8 cellular contexts compared by ENCODE assay signal in genomic region chr10:60820093-60820769, GRCh38. TPM values are rescaled to one million over a fixed set of nuclear protein-coding genes. Genes with fewer than 3 reads are reported as not detected.
DNase-seq lines count a peak whose midpoint lies in the region; ATAC-seq, FAIRE-seq and TF ChIP-seq lines count a peak whose summit lies in the region.

No MANE protein-coding gene starts in this region.

- DNase-seq in activated CD8-positive, alpha-beta T cell treated with anti-CD3 and anti-CD28 coated beads for 36 hours, result peak; percentile 5
- no peak for DNase-seq in activated CD8-positive, alpha-beta T cell treated with anti-CD3 and anti-CD28 coated beads, Interleukin-2, amount 10 ng/mL, durations not matched to agents 7 days and 5 days
- DNase-seq in bronchial epithelial cell (ENCODE audit: low read depth) (no peak), hepatic stellate cell (ENCODE audit: low spot score) (no peak), ascending aorta (ENCODE audit: low spot score in 2 of 2) (no peak), MCF 10A (ENCODE audit: unreplicated experiment) (no peak)

- no peaks in the 10 kb centered on the region for H3K27me3 Mint-ChIP-seq in activated CD8-positive, alpha-beta T cell treated with anti-CD3 and anti-CD28 coated beads for 36 hours
- H3K27me3 Mint-ChIP-seq in activated CD8-positive, alpha-beta T cell treated with anti-CD3 and anti-CD28 coated beads, Interleukin-2, amount 10 ng/mL, durations not matched to agents 7 days and 5 days (ENCODE audit: low read depth), result peaks cover 7% of the 10 kb centered on the region
- H3K27me3 Mint-ChIP-seq in MCF 10A (ENCODE audit: insufficient read depth, unreplicated experiment), result no peaks in the 10 kb centered on the region

- FAIRE-seq in bronchial epithelial cell (lab: Jason Lieb, UNC), result no peak

- H3K9me3 ChIP-seq in skeletal muscle tissue (ENCODE audit: control insufficient read depth in 3 of 3, low read length in 3 of 3), result no peaks in the 10 kb centered on the region
- H3K9me3 ChIP-seq in ascending aorta, result no peaks in the 10 kb centered on the region

- H3K27ac Mint-ChIP-seq in activated CD8-positive, alpha-beta T cell treated with anti-CD3 and anti-CD28 coated beads for 36 hours, result no peak overlapping the region
- no peak overlapping the region for H3K27ac Mint-ChIP-seq in activated CD8-positive, alpha-beta T cell treated with anti-CD3 and anti-CD28 coated beads, Interleukin-2, amount 10 ng/mL, durations not matched to agents 7 days and 5 days
- no peak overlapping the region for H3K27ac Mint-ChIP-seq in MCF 10A (ENCODE audit: low read depth, unreplicated experiment)

- H3K4me1 Mint-ChIP-seq in activated CD8-positive, alpha-beta T cell treated with anti-CD3 and anti-CD28 coated beads for 36 hours (ENCODE audit: low read depth), result no peaks in the 10 kb centered on the region
- peaks cover 11% of the 10 kb centered on the region for H3K4me1 Mint-ChIP-seq in activated CD8-positive, alpha-beta T cell treated with anti-CD3 and anti-CD28 coated beads, Interleukin-2, amount 10 ng/mL, durations not matched to agents 7 days and 5 days (ENCODE audit: low read depth)
- H3K4me1 Mint-ChIP-seq in MCF 10A (ENCODE audit: insufficient read depth, unreplicated experiment), result no peaks in the 10 kb centered on the region

- H3K4me1 ChIP-seq in skeletal muscle tissue (ENCODE audit: control insufficient read depth in 3 of 3, insufficient read depth in 3 of 3, low read length in 3 of 3) (peaks cover 16 to 24% (median 19%) of the 10 kb centered on the region in 3 donors), ascending aorta (peaks cover 0 to 4% of the 10 kb centered on the region in 2 donors)

- H3K36me3 ChIP-seq in bronchial epithelial cell (ENCODE audit: control insufficient read depth, insufficient read depth, low read length) (no peaks in the 10 kb centered on the region), skeletal muscle tissue (ENCODE audit: control insufficient read depth in 3 of 3, insufficient read depth in 3 of 3, low read length in 3 of 3) (no peaks in the 10 kb centered on the region), ascending aorta (no peaks in the 10 kb centered on the region)

- TF ChIP-seq CTCF in activated CD8-positive, alpha-beta T cell treated with anti-CD3 and anti-CD28 coated beads for 36 hours (IDR thresholded peaks at IDR 0.05), result no peak
- peak; percentile 17 for TF ChIP-seq CTCF in bronchial epithelial cell (IDR thresholded peaks at IDR 0.05; ENCODE audit: insufficient read depth, low read length, severe bottlenecking)
- peak in 1 of 3 experiments; percentile 24 for TF ChIP-seq CTCF in ascending aorta (IDR thresholded peaks at IDR 0.05)
- TF ChIP-seq CTCF in MCF 10A (IDR thresholded peaks at IDR 0.05; ENCODE audit: unreplicated experiment), result no peak

- H3K4me3 Mint-ChIP-seq in activated CD8-positive, alpha-beta T cell treated with anti-CD3 and anti-CD28 coated beads for 36 hours, result no peak overlapping the region
- H3K4me3 Mint-ChIP-seq in activated CD8-positive, alpha-beta T cell treated with anti-CD3 and anti-CD28 coated beads, Interleukin-2, amount 10 ng/mL, durations not matched to agents 7 days and 5 days, result no peak overlapping the region
- no peak overlapping the region for H3K4me3 Mint-ChIP-seq in MCF 10A (ENCODE audit: unreplicated experiment)

- no peaks in the 10 kb centered on the region for H3K9me3 Mint-ChIP-seq in activated CD8-positive, alpha-beta T cell treated with anti-CD3 and anti-CD28 coated beads for 36 hours
- no peaks in the 10 kb centered on the region for H3K9me3 Mint-ChIP-seq in activated CD8-positive, alpha-beta T cell treated with anti-CD3 and anti-CD28 coated beads, Interleukin-2, amount 10 ng/mL, durations not matched to agents 7 days and 5 days (ENCODE audit: insufficient read depth)
- H3K9me3 Mint-ChIP-seq in MCF 10A (ENCODE audit: unreplicated experiment), result no peaks in the 10 kb centered on the region

- ATAC-seq in activated CD8-positive, alpha-beta T cell treated with anti-CD3 and anti-CD28 coated beads for 36 hours, result no peak
- ATAC-seq in activated CD8-positive, alpha-beta T cell treated with anti-CD3 and anti-CD28 coated beads, Interleukin-2, amount 10 ng/mL, durations not matched to agents 7 days and 5 days, result no peak
- ATAC-seq in HG03108 (IDR thresholded peaks at IDR 0.05; ENCODE audit: unreplicated experiment), result peak; percentile 92

- peak overlapping the region in 1 of 3 donors; percentile 58 for H3K9ac ChIP-seq in skeletal muscle tissue (ENCODE audit: low read depth in 1 of 3, low read length in 3 of 3)

- no peak overlapping the region for H3K4me3 ChIP-seq in bronchial epithelial cell (ENCODE audit: low read depth, low read length)
- no peak overlapping the region for H3K4me3 ChIP-seq in skeletal muscle tissue (ENCODE audit: low read length in 3 of 3)
- H3K4me3 ChIP-seq in ascending aorta, result no peak overlapping the region

- POLR2A ChIA-PET in activated CD8-positive, alpha-beta T cell treated with anti-CD3 and anti-CD28 coated beads for 36 hours (lab: Charles Lee), result no interaction called here
- POLR2A ChIA-PET in activated CD8-positive, alpha-beta T cell treated with anti-CD3 and anti-CD28 coated beads, Interleukin-2, amount 10 ng/mL, durations not matched to agents 7 days and 5 days (lab: Charles Lee), result no interaction called here
- POLR2A ChIA-PET in MCF 10A (lab: Yijun Ruan, JAX), result interaction anchor here (0.6 to 0.9 kb wide), 3 partner anchors 17 to 311 kb away, joined by 3 to 4 read pairs (median 4); no protein-coding TSS in a partner anchor

- H3K36me3 Mint-ChIP-seq in activated CD8-positive, alpha-beta T cell treated with anti-CD3 and anti-CD28 coated beads for 36 hours (ENCODE audit: low read depth), result no peaks in the 10 kb centered on the region
- H3K36me3 Mint-ChIP-seq in activated CD8-positive, alpha-beta T cell treated with anti-CD3 and anti-CD28 coated beads, Interleukin-2, amount 10 ng/mL, durations not matched to agents 7 days and 5 days (ENCODE audit: low read depth), result no peaks in the 10 kb centered on the region
- no peaks in the 10 kb centered on the region for H3K36me3 Mint-ChIP-seq in MCF 10A (ENCODE audit: insufficient read depth, unreplicated experiment)

- CTCF ChIA-PET in activated CD8-positive, alpha-beta T cell treated with anti-CD3 and anti-CD28 coated beads for 36 hours (lab: Charles Lee), result interaction anchor here (0.7 to 1.7 kb wide), 4 partner anchors 9 to 1076 kb away, joined by 3 read pairs; no protein-coding TSS in a partner anchor
- CTCF ChIA-PET in activated CD8-positive, alpha-beta T cell treated with anti-CD3 and anti-CD28 coated beads, Interleukin-2, amount 10 ng/mL, durations not matched to agents 7 days and 5 days (lab: Charles Lee), result interaction anchor here (1.0 to 2.1 kb wide), 5 partner anchors 13 to 913 kb away, joined by 3 to 10 read pairs (median 6); no protein-coding TSS in a partner anchor
- CTCF ChIA-PET in MCF 10A (lab: Yijun Ruan, JAX), result interaction anchor here (0.7 to 2.5 kb wide), 5 partner anchors 17 to 1188 kb away, joined by 3 to 9 read pairs (median 4); no protein-coding TSS in a partner anchor

- H3K27me3 ChIP-seq in bronchial epithelial cell (ENCODE audit: control insufficient read depth, insufficient read depth, low read length), result no peaks in the 10 kb centered on the region
- H3K27me3 ChIP-seq in skeletal muscle tissue (ENCODE audit: control insufficient read depth in 3 of 3, insufficient read depth in 3 of 3, low read length in 3 of 3), result no peaks in the 10 kb centered on the region
- H3K27me3 ChIP-seq in ascending aorta, result no peaks in the 10 kb centered on the region

- no TSS peak for BruUV-seq in MCF 10A (replicated peaks; lab: Mats Ljungman, UMichigan)

- H3K27ac ChIP-seq in skeletal muscle tissue (ENCODE audit: low read depth, low read length) (peak overlapping the region; percentile 13), ascending aorta (no peak overlapping the region)

- intact Hi-C loops in activated CD8-positive, alpha-beta T cell treated with anti-CD3 and anti-CD28 coated beads for 36 hours (cut with micrococcal nuclease), result no loop called here
- intact Hi-C loops in ascending aorta (cut with DNase I) (loop anchor here (1.0 kb wide), 1 partner anchor 145 kb away; no protein-coding TSS in a partner anchor), MCF 10A (cut with micrococcal nuclease) (loop anchor here (1.0 kb wide), 1 partner anchor 144 kb away; no protein-coding TSS in a partner anchor)

RNA-seq across cellular contexts. Expression of gene CDK1, which starts 42.0 kb away (rescaled TPM):
- 100 to 1,000 TPM; 108 to 112 TPM for total RNA-seq in activated CD8-positive, alpha-beta T cell treated with anti-CD3 and anti-CD28 coated beads for 36 hours
- total RNA-seq in activated CD8-positive, alpha-beta T cell treated with anti-CD3 and anti-CD28 coated beads, Interleukin-2, amount 10 ng/mL, durations not matched to agents 7 days and 5 days, result 100 to 1,000 TPM; 131 to 147 TPM
- total RNA-seq in bronchial epithelial cell, result 0.64 and 0.79 TPM in 2 replicates
- total RNA-seq in skeletal muscle tissue, result 17.2 TPM
- total RNA-seq in ascending aorta, result not detected
- total RNA-seq in MCF 10A (2022), result 37.4 and 48.8 TPM in 2 replicates

Comparison
In these comparisons a context has a peak if more than half of its experiments do, and no peak if none do; other contexts are left out.
1. RNA of gene CDK1, which starts 42.0 kb away (total RNA-seq): 131 to 147 TPM in activated CD8-positive, alpha-beta T cell treated with anti-CD3 and anti-CD28 coated beads, Interleukin-2, amount 10 ng/mL, durations not matched to agents 7 days and 5 days, 108 to 112 TPM in activated CD8-positive, alpha-beta T cell treated with anti-CD3 and anti-CD28 coated beads for 36 hours, 37.4 to 48.8 TPM in MCF 10A and 17.2 TPM in skeletal muscle tissue (single experiment); 0.64 to 0.79 TPM in bronchial epithelial cell and not detected in ascending aorta (single experiment); every median in the first group is over 10 times any median in the second.